In the genomic region with DNA sequence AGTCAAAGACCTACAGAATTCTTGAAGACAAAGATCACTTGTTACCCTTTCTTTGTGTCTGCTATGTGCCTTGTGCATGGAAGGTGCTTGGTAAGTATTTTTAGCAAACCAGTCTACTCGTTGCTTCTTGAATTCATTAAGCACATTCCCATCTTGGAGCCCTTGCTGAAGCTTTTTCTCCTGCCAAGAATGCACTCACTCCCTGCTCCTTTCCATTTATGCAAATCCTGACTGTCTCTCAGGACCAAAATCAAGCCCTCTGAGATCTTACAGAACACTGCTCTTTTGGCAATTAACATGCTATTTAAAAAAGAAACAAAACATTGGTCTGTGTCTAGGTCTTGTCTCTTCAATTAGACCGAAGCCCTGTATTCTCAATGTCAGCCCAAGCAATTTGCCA, we compare ENCODE assay signal across 13 cellular contexts.
A peak's percentile ranks its signal among the peaks of the same experiment; 100 is the strongest.
DNase-seq lines count a peak whose midpoint lies in the region; ATAC-seq and TF ChIP-seq lines count a peak whose summit lies in the region.
"Had no signal": no experiment of that assay in that cellular context is flagged by ENCODE, and none has a peak within 500 bp of the region (broad histone marks: within the 10 kb centered on the region; RNA-seq: fewer than 3 reads in every experiment).

No MANE protein-coding gene starts in this region.

- no peaks in the 10 kb centered on the region for H4K20me1 ChIP-seq in fibroblast of lung (ENCODE audit: control insufficient read depth, extremely low read depth, insufficient read depth, low read length)

- no peaks in the 10 kb centered on the region for H3K79me2 ChIP-seq in fibroblast of lung (ENCODE audit: control insufficient read depth, insufficient read depth, low read length)

- H2AFZ ChIP-seq in fibroblast of lung (ENCODE audit: low read length) = no peak overlapping the region

- TF ChIP-seq CTCF in fibroblast of lung (conservative IDR thresholded peaks at IDR 0.05 in 1 of 2, IDR thresholded peaks at IDR 0.05 in 1 of 2; ENCODE audit: low read depth in 1 of 2, low read length in 2 of 2) = no peak

- H3K27me3 Mint-ChIP-seq in stimulated activated naive B cell treated with anti-CD40 and anti-IgM and Interleukin-4, amounts not matched to agents 10 μg/mL and 1 μg/mL and 100 μg/mL, for 72 hours = no peaks in the 10 kb centered on the region

- H3K4me3 ChIP-seq in SK-N-MC (peak overlapping the region; percentile 27; the same call in 1 of the 2 replicates), fibroblast of lung (replicated peaks in 1 of 4; ENCODE audit: control extremely low read depth in 1 of 4, insufficient read depth in 1 of 4, low read depth in 3 of 4, low read length in 4 of 4) (peak overlapping the region in 1 of 4 experiments; percentile 2), rectal smooth muscle tissue (ENCODE audit: low read length) (no peak overlapping the region)

- H3K27ac Mint-ChIP-seq in stimulated activated naive B cell treated with anti-CD40 and anti-IgM and Interleukin-4, amounts not matched to agents 10 μg/mL and 1 μg/mL and 100 μg/mL, for 72 hours = no peak overlapping the region
- H3K27ac Mint-ChIP-seq: activated T-helper 1 cell treated with anti-CD3 and anti-CD28 coated beads, Interleukin-12 subunit alpha, Interleukin-12 subunit beta, Interleukin-2, Interleukin-4 antibody, amounts not matched to agents 30 ng/mL and 10 ng/mL and 1 ng/mL, durations not matched to agents 14 hours and 24 hours and 36 hours had no signal

- no peaks in the 10 kb centered on the region for H3K36me3 ChIP-seq in SK-N-MC (ENCODE audit: insufficient read depth, low read length)
- H3K36me3 ChIP-seq in fibroblast of lung (ENCODE audit: control insufficient read depth, insufficient read depth, low read length) = no peaks in the 10 kb centered on the region
- H3K36me3 ChIP-seq in rectal smooth muscle tissue (ENCODE audit: control insufficient read depth, insufficient read depth, low read length) = no peaks in the 10 kb centered on the region

- no peaks in the 10 kb centered on the region for H3K9me3 ChIP-seq in SK-N-MC (ENCODE audit: low read depth, low read length)
- no peaks in the 10 kb centered on the region for H3K9me3 ChIP-seq in fibroblast of lung (ENCODE audit: control insufficient read depth, insufficient read depth, low read depth, low read length)

- H3K4me1 ChIP-seq in fibroblast of lung (ENCODE audit: control insufficient read depth, extremely low read depth, insufficient read depth, low read length) (peaks cover 49% of the 10 kb centered on the region), rectal smooth muscle tissue (ENCODE audit: control insufficient read depth, insufficient read depth, low read length) (peaks cover 49% of the 10 kb centered on the region)

- H3K4me3 Mint-ChIP-seq in stimulated activated naive B cell treated with anti-CD40 and anti-IgM and Interleukin-4, amounts not matched to agents 10 μg/mL and 1 μg/mL and 100 μg/mL, for 72 hours = no peak overlapping the region
- H3K4me3 Mint-ChIP-seq: activated T-helper 1 cell treated with anti-CD3 and anti-CD28 coated beads, Interleukin-12 subunit alpha, Interleukin-12 subunit beta, Interleukin-2, Interleukin-4 antibody, amounts not matched to agents 30 ng/mL and 10 ng/mL and 1 ng/mL, durations not matched to agents 14 hours and 24 hours and 36 hours; CD14-positive monocyte had no signal

- H3K9me3 Mint-ChIP-seq in stimulated activated naive B cell treated with anti-CD40 and anti-IgM and Interleukin-4, amounts not matched to agents 10 μg/mL and 1 μg/mL and 100 μg/mL, for 72 hours = no peaks in the 10 kb centered on the region
- H3K9me3 Mint-ChIP-seq: activated T-helper 1 cell treated with anti-CD3 and anti-CD28 coated beads, Interleukin-12 subunit alpha, Interleukin-12 subunit beta, Interleukin-2, Interleukin-4 antibody, amounts not matched to agents 30 ng/mL and 10 ng/mL and 1 ng/mL, durations not matched to agents 14 hours and 24 hours and 36 hours; CD14-positive monocyte had no signal

- ATAC-seq in HG02884 (IDR thresholded peaks at IDR 0.05; ENCODE audit: unreplicated experiment) = no peak
- ATAC-seq in stimulated activated naive B cell treated with anti-CD40 and anti-IgM and Interleukin-4, amounts not matched to agents 10 μg/mL and 1 μg/mL and 100 μg/mL, for 72 hours (replicated peaks) = no peak

- no peak overlapping the region for H3K9ac ChIP-seq in SK-N-MC (ENCODE audit: insufficient read length)
- no peak overlapping the region for H3K9ac ChIP-seq in fibroblast of lung (ENCODE audit: insufficient read depth, low read length)
- no peak overlapping the region for H3K9ac ChIP-seq in rectal smooth muscle tissue (ENCODE audit: low read length)

- H3K27me3 ChIP-seq in fibroblast of lung (ENCODE audit: control insufficient read depth, insufficient read depth, low read length) = no peaks in the 10 kb centered on the region
- H3K27me3 ChIP-seq in rectal smooth muscle tissue (ENCODE audit: control insufficient read depth, insufficient read depth, low read length) = no peaks in the 10 kb centered on the region

- peak overlapping the region; percentile 61 for H3K4me2 ChIP-seq in fibroblast of lung (ENCODE audit: extremely low read depth, insufficient read depth, low read length)

- H3K27ac ChIP-seq in SK-N-MC (peak overlapping the region; percentile 59), fibroblast of lung (ENCODE audit: insufficient read depth, low read length) (peak overlapping the region; percentile 56), rectal smooth muscle tissue (ENCODE audit: low read depth, low read length) (peak overlapping the region; percentile 45)

- H3K36me3 Mint-ChIP-seq in stimulated activated naive B cell treated with anti-CD40 and anti-IgM and Interleukin-4, amounts not matched to agents 10 μg/mL and 1 μg/mL and 100 μg/mL, for 72 hours = no peaks in the 10 kb centered on the region

- H3K4me1 Mint-ChIP-seq in stimulated activated naive B cell treated with anti-CD40 and anti-IgM and Interleukin-4, amounts not matched to agents 10 μg/mL and 1 μg/mL and 100 μg/mL, for 72 hours = peaks cover 17 to 44% of the 10 kb centered on the region in 2 donors

- DNase-seq in COLO829 (ENCODE audit: low spot score) (peak; percentile 38), SK-N-MC (ENCODE audit: low read depth, low spot score) (no peak), fibroblast of lung (ENCODE audit: low read depth in 2 of 2) (peak; percentile 35 to 82), D341Med (ENCODE audit: low spot score) (no peak)
- DNase-seq in stimulated activated naive B cell treated with anti-CD40 and anti-IgM and Interleukin-4, amounts not matched to agents 10 μg/mL and 1 μg/mL and 100 μg/mL, for 72 hours = no peak
- no peak for DNase-seq in activated CD4-positive, alpha-beta T cell treated with anti-CD3 and anti-CD28 coated beads, Interleukin-2, amount 50 U/mL, for 1 hour
- DNase-seq: NCI-H1436; OCI-M1; stimulated activated CD4-positive, alpha-beta T cell treated with anti-CD3 and anti-CD28 coated beads, Interleukin-4, amount 100 ng/mL, for 24 hours had no signal

Comparison
In these comparisons a context has a peak if more than half of its experiments do, and no peak if none do; other contexts are left out.
1. DNase-seq: peak in COLO829 (single experiment) and fibroblast of lung (2 of 2); none in SK-N-MC (single experiment), stimulated activated naive B cell treated with anti-CD40 and anti-IgM and Interleukin-4, amounts not matched to agents 10 μg/mL and 1 μg/mL and 100 μg/mL, for 72 hours (single experiment), D341Med (single experiment) and activated CD4-positive, alpha-beta T cell treated with anti-CD3 and anti-CD28 coated beads, Interleukin-2, amount 50 U/mL, for 1 hour (single experiment).
2. Peak in every context shown above with its lines, with median percentiles within 50 percentile points of each other: H3K27ac ChIP-seq.